Comparison of ENCODE assay signal across 21 cellular contexts in the genomic region with DNA sequence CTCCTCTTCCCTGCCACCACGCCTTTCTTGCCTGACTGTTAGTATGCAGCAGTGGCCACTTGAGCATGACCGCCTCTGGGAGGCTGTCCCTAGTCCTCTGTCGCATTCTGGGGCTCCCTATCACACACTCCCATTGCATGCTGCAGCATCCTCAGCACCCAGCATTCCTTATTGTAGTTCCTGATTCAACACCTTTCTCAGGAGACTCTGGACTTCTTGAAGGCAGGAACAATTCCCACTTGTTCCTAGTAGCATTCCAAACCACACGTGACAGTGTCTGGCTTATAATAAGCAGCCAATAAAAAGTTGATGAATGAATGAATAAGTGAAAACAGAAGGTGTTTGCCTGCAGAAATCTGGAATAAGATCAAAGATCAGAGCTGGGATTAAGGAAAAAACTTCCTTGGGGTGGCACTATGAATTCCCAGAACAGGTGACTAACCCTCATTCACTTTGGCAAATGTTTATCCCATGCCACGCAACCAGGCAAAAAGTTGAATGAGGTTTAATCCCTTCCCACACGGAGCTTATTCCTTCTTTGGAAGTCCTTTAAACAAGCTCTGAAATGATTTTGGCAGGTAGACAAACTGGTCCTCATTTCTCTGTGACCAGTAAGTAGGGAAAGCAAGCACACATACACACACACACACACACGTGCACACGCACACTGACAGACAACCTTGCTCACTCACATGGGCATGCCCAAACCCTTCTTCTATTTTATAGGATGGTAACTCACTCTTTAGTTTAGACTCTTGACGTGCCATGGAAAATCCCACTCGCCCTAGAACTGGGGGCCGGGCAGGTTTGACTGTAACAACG. TPM values are rescaled to one million over a fixed set of nuclear protein-coding genes. Genes with fewer than 3 reads are reported as not detected.
"Had no signal": no experiment of that assay in that cellular context is flagged by ENCODE, and none has a peak within 500 bp of the region (broad histone marks: within the 10 kb centered on the region; RNA-seq: fewer than 3 reads in every experiment).

No MANE protein-coding gene starts in this region.

- H3K36me3 ChIP-seq: gastrocnemius medialis, heart left ventricle, neutrophil, right atrium auricular region, upper lobe of right lung had no signal

- H3K4me2 ChIP-seq: SK-N-SH had no signal

- H3K79me2 ChIP-seq: parathyroid adenoma had no signal

- H3K9ac ChIP-seq: parathyroid adenoma, SK-N-SH had no signal

- H3K27ac Mint-ChIP-seq: T-cell had no signal

- DNase-seq: activated CD4-positive, alpha-beta T cell treated with anti-CD3 and anti-CD28 coated beads, Interleukin-2, amount 50 U/mL, for 4 hours; activated CD4-positive, CD25-positive, alpha-beta regulatory T cell treated with anti-CD3 and anti-CD28 coated beads, Interleukin-2, amount 50 U/mL, for 72 hours; activated naive CD4-positive, alpha-beta T cell; activated T-cell treated with anti-CD3 and anti-CD28 coated beads for 4 hours; gastrocnemius medialis; heart left ventricle; mammary epithelial cell; naive thymus-derived CD4-positive, alpha-beta T cell; SK-N-SH; stimulated activated CD4-positive, alpha-beta T cell treated with anti-CD3 and anti-CD28 coated beads, Interleukin-15, amount 100 ng/mL, for 24 hours; stimulated activated CD4-positive, alpha-beta T cell treated with anti-CD3 and anti-CD28 coated beads, Interleukin-4, amount 100 ng/mL, for 24 hours; stimulated activated CD8-positive, alpha-beta memory T cell treated with anti-CD3 and anti-CD28 coated beads, Interleukin-4, amount 100 ng/mL, for 48 hours; stimulated activated naive CD4-positive, alpha-beta T cell treated with Interleukin-2 at 50 U/mL for 16 hours; T-cell; T1000; upper lobe of right lung had no signal

- H3K9me3 Mint-ChIP-seq: T-cell had no signal

- H3K27me3 ChIP-seq: gastrocnemius medialis, neutrophil, right atrium auricular region, upper lobe of right lung had no signal

- H3K4me3 ChIP-seq: coronary artery, gastrocnemius medialis, heart left ventricle, right atrium auricular region, upper lobe of right lung had no signal

- H3K36me3 Mint-ChIP-seq: naive thymus-derived CD4-positive, alpha-beta T cell; T-cell had no signal

- H3K4me1 ChIP-seq: gastrocnemius medialis, parathyroid adenoma had no signal

- H3K9me3 ChIP-seq: gastrocnemius medialis, heart left ventricle, neutrophil, right atrium auricular region, SK-N-SH, upper lobe of right lung had no signal

- ATAC-seq: gastrocnemius medialis; naive thymus-derived CD4-positive, alpha-beta T cell; T-cell; upper lobe of right lung had no signal

- H3K4me3 Mint-ChIP-seq: T-cell had no signal

- H2AFZ ChIP-seq: parathyroid adenoma had no signal

- H3K27ac ChIP-seq: gastrocnemius medialis, neutrophil, parathyroid adenoma, right atrium auricular region, upper lobe of right lung had no signal

RNA-seq across cellular contexts. Expression of gene NTF3, which starts 26.5 kb away (rescaled TPM):
- total RNA-seq: mammary epithelial cell; mononuclear cell; naive thymus-derived CD4-positive, alpha-beta T cell; T-cell had no signal
- polyA plus RNA-seq: mammary epithelial cell; naive thymus-derived CD4-positive, alpha-beta T cell; SK-N-SH had no signal
